26 cellular contexts compared by ENCODE assay signal in the genomic region with DNA sequence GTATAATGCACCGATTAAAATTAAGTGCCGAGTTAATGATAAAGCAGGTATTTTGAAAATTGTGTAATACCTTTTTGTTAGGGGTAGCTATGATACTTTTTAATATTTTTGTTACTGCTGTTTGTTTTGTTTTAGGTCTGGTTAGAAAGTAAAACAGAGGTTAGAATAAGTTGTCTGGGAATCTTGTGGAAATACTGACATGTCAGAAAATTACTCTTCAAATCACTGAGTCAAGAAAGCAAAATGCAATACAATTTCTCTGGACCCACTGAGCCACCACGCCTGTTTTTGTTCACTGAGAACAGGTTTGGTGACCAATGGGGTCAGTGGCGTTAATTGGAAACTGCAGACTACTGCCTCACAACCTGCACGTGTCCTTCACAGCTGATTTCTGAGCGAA.
"Had no signal": no experiment of that assay in that cellular context is flagged by ENCODE, and none has a peak within 500 bp of the region (broad histone marks: within the 10 kb centered on the region; RNA-seq: fewer than 3 reads in every experiment).

No MANE protein-coding gene starts in this region.

- H3K27me3 Mint-ChIP-seq: naive B cell had no signal

- FAIRE-seq: colon, endothelial cell of umbilical vein, frontal cortex, islet of Langerhans, keratinocyte had no signal

- H3K4me3 ChIP-seq: coronary artery, dorsolateral prefrontal cortex, gastroesophageal sphincter, heart right ventricle, left lung, lower lobe of right lung, mucosa of descending colon had no signal

- DNase-seq: dermis blood vessel endothelial cell; dorsolateral prefrontal cortex; effector CD4-positive, alpha-beta T cell; effector memory CD4-positive, alpha-beta T cell; erythroblast; glutamatergic neuron; head of caudate nucleus; heart right ventricle; hippocampal formation; left cardiac atrium; left lung; left ventricle myocardium superior; lower lobe of right lung; mesenchymal stem cell; mucosa of descending colon; naive B cell had no signal

- H3K4me3 Mint-ChIP-seq: mesothelial cell of epicardium, naive B cell had no signal

- H3K4me1 ChIP-seq: foreskin keratinocyte, gastroesophageal sphincter, heart right ventricle, left lung, lower lobe of right lung had no signal

- H3K27me3 ChIP-seq: foreskin keratinocyte, gastroesophageal sphincter, left lung had no signal

- H3K27ac Mint-ChIP-seq: mesothelial cell of epicardium, naive B cell had no signal

- H3K9me3 ChIP-seq: gastroesophageal sphincter, left lung, lower lobe of right lung, mucosa of descending colon had no signal

- ATAC-seq: esophagus mucosa, gastroesophageal sphincter, heart right ventricle, left cardiac atrium, left lung, left ventricle myocardium superior, lower lobe of right lung, mucosa of descending colon had no signal

- H3K27ac ChIP-seq: coronary artery, dorsolateral prefrontal cortex, foreskin keratinocyte, gastroesophageal sphincter, heart right ventricle, left lung, lower lobe of right lung had no signal

- H3K36me3 Mint-ChIP-seq: mesothelial cell of epicardium, naive B cell had no signal

- H3K4me1 Mint-ChIP-seq: mesothelial cell of epicardium, naive B cell had no signal

- H3K36me3 ChIP-seq: gastroesophageal sphincter, heart right ventricle, left lung, lower lobe of right lung had no signal
